Comparison of ENCODE assay signal across 9 cellular contexts in the genomic region with DNA sequence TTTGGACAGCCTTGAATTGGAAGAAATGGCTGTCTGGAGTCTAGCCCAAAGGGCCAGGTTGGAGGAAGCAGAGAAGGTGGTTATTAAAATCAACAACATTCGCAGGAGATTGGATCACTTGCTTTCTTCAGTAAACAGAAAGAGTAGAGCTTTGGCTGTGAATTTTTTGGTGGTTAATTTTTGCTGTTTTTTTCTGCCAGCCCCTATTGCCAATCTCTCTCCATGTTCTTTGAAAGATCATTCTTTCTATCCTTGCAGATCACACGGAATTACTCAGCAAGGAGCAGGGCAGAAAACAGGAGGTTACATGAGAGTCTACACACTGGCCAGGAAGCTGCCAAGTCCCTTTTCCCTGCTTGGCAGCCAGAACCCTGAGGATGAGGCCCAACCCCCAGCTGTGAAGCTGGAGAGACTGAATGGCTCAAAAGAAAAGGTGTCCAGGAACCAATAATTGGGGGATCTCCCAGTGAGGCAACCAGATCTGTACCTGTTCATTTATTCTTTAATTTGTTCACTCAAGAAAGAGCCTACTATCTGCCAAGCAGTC. TPM values are rescaled to one million over a fixed set of nuclear protein-coding genes. Genes with fewer than 3 reads are reported as not detected.
DNase-seq lines count a peak whose midpoint lies in the region; ATAC-seq and TF ChIP-seq lines count a peak whose summit lies in the region.
"Had no signal": no experiment of that assay in that cellular context is flagged by ENCODE, and none has a peak within 500 bp of the region (broad histone marks: within the 10 kb centered on the region; RNA-seq: fewer than 3 reads in every experiment).

No MANE protein-coding gene starts in this region.

- peaks cover 9% of the 10 kb centered on the region for H3K36me3 Mint-ChIP-seq in activated naive CD4-positive, alpha-beta T cell treated with anti-CD3 and anti-CD28 coated beads for 36 hours (ENCODE audit: low read depth)
- peaks cover 14% of the 10 kb centered on the region for H3K36me3 Mint-ChIP-seq in mesothelial cell of epicardium

- H3K79me2 ChIP-seq in mammary epithelial cell (ENCODE audit: insufficient read depth, low read length): no peaks in the 10 kb centered on the region

- BruUV-seq in mammary epithelial cell (replicated peaks; lab: Mats Ljungman, UMichigan): no TSS peak

- peak overlapping the region; percentile 81 for H3K27ac Mint-ChIP-seq in activated naive CD4-positive, alpha-beta T cell treated with anti-CD3 and anti-CD28 coated beads for 36 hours
- peak overlapping the region; percentile 71 for H3K27ac Mint-ChIP-seq in mesothelial cell of epicardium

- intact Hi-C loops in activated naive CD4-positive, alpha-beta T cell treated with anti-CD3 and anti-CD28 coated beads for 36 hours (cut with micrococcal nuclease): no loop called here
- intact Hi-C loops in mammary epithelial cell (cut with micrococcal nuclease): no loop called here

- no peak for TF ChIP-seq CTCF in mesothelial cell of epicardium (IDR thresholded peaks at IDR 0.05; ENCODE audit: unreplicated experiment)
- TF ChIP-seq CTCF in mammary epithelial cell (conservative IDR thresholded peaks at IDR 0.05 in 1 of 2, IDR thresholded peaks at IDR 0.05 in 1 of 2; ENCODE audit: extremely low read depth in 1 of 2, insufficient read depth in 1 of 2, low read depth in 1 of 2, low read length in 2 of 2): no peak

- H3K9ac ChIP-seq in mammary epithelial cell (ENCODE audit: insufficient read depth, low read length): no peak overlapping the region

- H3K9me3 ChIP-seq in mammary epithelial cell (replicated peaks; ENCODE audit: insufficient read depth, low read length): no peaks in the 10 kb centered on the region

- H3K4me3 Mint-ChIP-seq in activated naive CD4-positive, alpha-beta T cell treated with anti-CD3 and anti-CD28 coated beads for 36 hours: peak overlapping the region; percentile 43
- H3K4me3 Mint-ChIP-seq in mesothelial cell of epicardium: no peak overlapping the region

- H3K36me3 ChIP-seq in urinary bladder (ENCODE audit: insufficient read depth) (no peaks in the 10 kb centered on the region), mammary epithelial cell (ENCODE audit: insufficient read depth, low read length) (no peaks in the 10 kb centered on the region)

- CTCF ChIA-PET in activated naive CD4-positive, alpha-beta T cell treated with anti-CD3 and anti-CD28 coated beads for 36 hours (lab: Charles Lee): interaction anchor here (0.9 to 3.8 kb wide), 12 partner anchors 10 to 41 kb away, joined by 3 to 33 read pairs (median 6); a partner anchor contains a TSS
- CTCF ChIA-PET in mammary epithelial cell (lab: Charles Lee; ENCODE audit: low non-redundant PET): no interaction called here

- dilution Hi-C loops in mammary epithelial cell (cut with HindIII; ENCODE audit: low sequenced_read_pairs): no loop called here

- H2AFZ ChIP-seq in mammary epithelial cell (ENCODE audit: low read depth, low read length): no peak overlapping the region

- peaks cover 60% of the 10 kb centered on the region for H3K4me1 Mint-ChIP-seq in activated naive CD4-positive, alpha-beta T cell treated with anti-CD3 and anti-CD28 coated beads for 36 hours (ENCODE audit: low read depth)
- H3K4me1 Mint-ChIP-seq in mesothelial cell of epicardium: peaks cover 43% of the 10 kb centered on the region

- 17% methylated on average over 2 of the region's 2 CpGs for WGBS in urinary bladder
- 81% methylated on average over 2 of the region's 2 CpGs for WGBS in mammary epithelial cell (ENCODE audit: low coverage, missing lambda C conversion rate)

- no peak for DNase-seq in activated naive CD4-positive, alpha-beta T cell treated with anti-CD3 and anti-CD28 coated beads for 36 hours
- DNase-seq in activated naive CD4-positive, alpha-beta T cell treated with anti-CD3 and anti-CD28 coated beads, Interleukin-2, amount 50 U/mL, for 16 hours: no peak
- DNase-seq in caudate nucleus (lab: John Stamatoyannopoulos, UW): peak in 6 of 61 donors; percentile 4 to 66 (median 8)
- DNase-seq in mesothelial cell of epicardium (ENCODE audit: low spot score in 2 of 2, unreplicated experiment in 2 of 2): no peak
- DNase-seq in glomerular visceral epithelial cell (ENCODE audit: extremely low spot score): no peak
- no peak for DNase-seq in mammary epithelial cell

- H3K9me3 Mint-ChIP-seq in activated naive CD4-positive, alpha-beta T cell treated with anti-CD3 and anti-CD28 coated beads for 36 hours: no peaks in the 10 kb centered on the region
- peaks cover 7% of the 10 kb centered on the region for H3K9me3 Mint-ChIP-seq in mesothelial cell of epicardium

- peaks cover 1% of the 10 kb centered on the region for H3K27me3 ChIP-seq in mammary epithelial cell (ENCODE audit: insufficient read depth, low read length)

- in situ Hi-C loops in mammary epithelial cell (cut with MboI; ENCODE audit: low sequenced_read_pairs in 2 of 2): no loop called here

- no peak overlapping the region for H3K4me2 ChIP-seq in mammary epithelial cell (ENCODE audit: insufficient read depth, low read depth, low read length)

- H3K27ac ChIP-seq in caudate nucleus (ENCODE audit: low read depth, low read length) (peak overlapping the region; percentile 70), urinary bladder (ENCODE audit: low read depth) (peak overlapping the region; percentile 78), mammary epithelial cell (ENCODE audit: insufficient read depth, low read depth, low read length) (no peak overlapping the region)

- H4K20me1 ChIP-seq in mammary epithelial cell (ENCODE audit: insufficient read depth, low read length): no peaks in the 10 kb centered on the region

- H3K4me1 ChIP-seq in urinary bladder (ENCODE audit: insufficient read depth) (peaks cover 4% of the 10 kb centered on the region), mammary epithelial cell (ENCODE audit: insufficient read depth, low read length) (no peaks in the 10 kb centered on the region)

- H3K4me3 ChIP-seq in urinary bladder (ENCODE audit: low read depth, low read length): no peak overlapping the region
- no peak overlapping the region for H3K4me3 ChIP-seq in mammary epithelial cell (replicated peaks in 1 of 3; ENCODE audit: insufficient read depth in 1 of 3, low read depth in 2 of 3, low read length in 3 of 3)

- no peak for ATAC-seq in GM21786 (IDR thresholded peaks at IDR 0.05; ENCODE audit: unreplicated experiment)
- ATAC-seq: Panc1 had no signal

- no peaks in the 10 kb centered on the region for H3K27me3 Mint-ChIP-seq in activated naive CD4-positive, alpha-beta T cell treated with anti-CD3 and anti-CD28 coated beads for 36 hours (ENCODE audit: low read depth)
- H3K27me3 Mint-ChIP-seq in mesothelial cell of epicardium (ENCODE audit: low read depth): no peaks in the 10 kb centered on the region

RNA-seq across cellular contexts. Expression of a gene that starts 13.0 kb away (rescaled TPM):
- total RNA-seq in activated naive CD4-positive, alpha-beta T cell treated with anti-CD3 and anti-CD28 coated beads for 36 hours: 10 to 100 TPM; 50.4 to 51.1 TPM
- total RNA-seq in mesothelial cell of epicardium (14.8 to 19.8 TPM (median 17.9 TPM) in 3 replicates), urinary bladder (23.5 TPM), mammary epithelial cell (1 to 10 TPM; 3.5 to 8.3 TPM)
- polyA plus RNA-seq in urinary bladder (61.1 TPM), mammary epithelial cell (8.4 TPM)
- not detected for polyA minus RNA-seq in mammary epithelial cell
